Comparison of ENCODE assay signal across 8 cellular contexts in genomic region chr2:218568190-218569037, GRCh38. TPM values are rescaled to one million over a fixed set of nuclear protein-coding genes. Genes with fewer than 3 reads are reported as not detected.
DNase-seq lines count a peak whose midpoint lies in the region; ATAC-seq and TF ChIP-seq lines count a peak whose summit lies in the region.

A gene with protein sequence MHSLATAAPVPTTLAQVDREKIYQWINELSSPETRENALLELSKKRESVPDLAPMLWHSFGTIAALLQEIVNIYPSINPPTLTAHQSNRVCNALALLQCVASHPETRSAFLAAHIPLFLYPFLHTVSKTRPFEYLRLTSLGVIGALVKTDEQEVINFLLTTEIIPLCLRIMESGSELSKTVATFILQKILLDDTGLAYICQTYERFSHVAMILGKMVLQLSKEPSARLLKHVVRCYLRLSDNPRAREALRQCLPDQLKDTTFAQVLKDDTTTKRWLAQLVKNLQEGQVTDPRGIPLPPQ (plus strand): TSS chr2:218568839. CDS start chr2:218568955, 116 bp downstream.
Gene USP37, minus strand, starts transcription at chr2:218568351. Its CDS starts 9,698 bp downstream, at chr2:218558653.

- H3K79me2 ChIP-seq in PC-3 (ENCODE audit: low read length), result peaks cover 97% of the 10 kb centered on the region

- peak; percentile 97 for DNase-seq in DMS114 treated with DMSO at 0.1 percent for 48 hours (lab: John Stamatoyannopoulos, UW; ENCODE audit: unreplicated experiment)
- peak; percentile 98 for DNase-seq in PC-3
- DNase-seq in activated T-cell treated with anti-CD3 and anti-CD28 coated beads for 48 hours (ENCODE audit: low read depth), result peak; percentile 100
- peak; percentile 87 for DNase-seq in epithelial cell of prostate (ENCODE audit: low read depth, low spot score)
- peak; percentile 100 for DNase-seq in mucosa of gallbladder (ENCODE audit: low spot score)
- peak; percentile 100 for DNase-seq in stimulated activated CD8-positive, alpha-beta memory T cell treated with anti-CD3 and anti-CD28 coated beads, Interleukin-4, amount 100 ng/mL, for 4 hours (ENCODE audit: low read depth in 2 of 2, low spot score in 1 of 2)

- peak; percentile 71 for ATAC-seq in GM21576 (IDR thresholded peaks at IDR 0.05; ENCODE audit: unreplicated experiment)
- ATAC-seq in PC-3, result peak; percentile 88

- POLR2A ChIA-PET in PC-3 (lab: Charles Lee; ENCODE audit: unreplicated experiment), result interaction anchor here (0.5 kb wide), 1 partner anchor 14 kb away, joined by 3 read pairs; no protein-coding TSS in a partner anchor

- TF ChIP-seq RAD21 in Ishikawa (IDR thresholded peaks at IDR 0.05; ENCODE audit: low read depth), result no peak

- intact Hi-C loops in PC-3 (cut with micrococcal nuclease), result loop anchor here (5.0 kb wide), 3 partner anchors 39 to 171 kb away; partner anchors contain the start of genes CTDSP1 and PLCD4

- H3K27ac ChIP-seq in PC-3 (ENCODE audit: low read length) (peak within 1 kb of the TSS; percentile 85), epithelial cell of prostate (peak within 1 kb of the TSS; percentile 83)

- CTCF ChIA-PET in PC-3 (lab: Charles Lee), result interaction anchor here (0.6 kb wide), 1 partner anchor 84 kb away, joined by 3 read pairs; no protein-coding TSS in a partner anchor

- no peak for TF ChIP-seq CTCF in PC-3 (conservative IDR thresholded peaks at IDR 0.05; ENCODE audit: low read depth, low read length)

- TF ChIP-seq EP300 in Ishikawa (IDR thresholded peaks at IDR 0.05; ENCODE audit: borderline replicate concordance), result 0 out of 2 replicates have a peak, but pooled peaks have one; percentile 10

- peak within 1 kb of the TSS; percentile 92 for H3K4me2 ChIP-seq in PC-3 (ENCODE audit: low read length)

- peaks cover 12% of the 10 kb centered on the region for H4K20me1 ChIP-seq in PC-3 (ENCODE audit: low read length)

- no peaks in the 10 kb centered on the region for H3K9me2 ChIP-seq in PC-3 (replicated peaks; ENCODE audit: low read length)

- H3K36me3 ChIP-seq in PC-3 (ENCODE audit: low read depth, low read length), result peaks cover 12% of the 10 kb centered on the region; the same call in 1 of the 2 replicates

- H3F3A ChIP-seq in PC-3 (ENCODE audit: low read length, unreplicated experiment), result no peaks in the 10 kb centered on the region

- no TSS peak for BruUV-seq in PC-3 (replicated peaks; lab: Mats Ljungman, UMichigan)

- H3K4me1 ChIP-seq in PC-3 (ENCODE audit: insufficient read depth, low read length), result peaks cover 25% of the 10 kb centered on the region

- H2AFZ ChIP-seq in PC-3 (ENCODE audit: low read length), result peak within 1 kb of the TSS; percentile 90

- H3K4me3 ChIP-seq in PC-3 (ENCODE audit: low read length), result peak within 1 kb of the TSS; percentile 84

- peak within 1 kb of the TSS; percentile 97 for H3K9ac ChIP-seq in PC-3 (ENCODE audit: low read length)

- no peaks in the 10 kb centered on the region for H3K9me3 ChIP-seq in PC-3 (ENCODE audit: low read length)

- no peaks in the 10 kb centered on the region for H3K27me3 ChIP-seq in PC-3 (ENCODE audit: low read length)

TF ChIP-seq in Ishikawa, 13 proteins besides CTCF, POLR2A, EP300 and RAD21:
- TF ChIP-seq TEAD4 (IDR thresholded peaks at IDR 0.05), result peak; percentile 4; the same call in 1 of the 2 replicates
- peak; percentile 71 for TF ChIP-seq CREB1 (IDR thresholded peaks at IDR 0.05; ENCODE audit: low read depth)
- peak; percentile 88 for TF ChIP-seq TAF1 (IDR thresholded peaks at IDR 0.05; ENCODE audit: low read depth)
- TF ChIP-seq CEBPB (IDR thresholded peaks at IDR 0.05), result 0 out of 2 replicates have a peak, but pooled peaks have one; percentile 40
- TF ChIP-seq YY1 (IDR thresholded peaks at IDR 0.05; ENCODE audit: low read depth), result peak; percentile 83
- peak; percentile 97 for TF ChIP-seq EGR1 (IDR thresholded peaks at IDR 0.05)
- peak; percentile 40 for TF ChIP-seq USF1 (IDR thresholded peaks at IDR 0.05)
- no peak for TF ChIP-seq FOXM1 (IDR thresholded peaks at IDR 0.05; ENCODE audit: borderline replicate concordance, low read depth)
- TF ChIP-seq TCF12 (IDR thresholded peaks at IDR 0.05; ENCODE audit: low read depth), result peak; percentile 39; the same call in 1 of the 2 replicates
- peak; percentile 62; the same call in 1 of the 2 replicates for TF ChIP-seq ZBTB7A (IDR thresholded peaks at IDR 0.05; ENCODE audit: low read depth)
- TF ChIP-seq REST (IDR thresholded peaks at IDR 0.05; ENCODE audit: low read depth), result 0 out of 2 replicates have a peak, but pooled peaks have one; percentile 3
- peak; percentile 99 for TF ChIP-seq MAX (IDR thresholded peaks at IDR 0.05)
- TF ChIP-seq NFIC (IDR thresholded peaks at IDR 0.05), result peak; percentile 8; the same call in 1 of the 2 replicates

RNA-seq across cellular contexts. Expression of the first gene that starts in this region (rescaled TPM):
- total RNA-seq in PC-3 (2014; rRNA removed) (78.0 and 86.8 TPM in 2 replicates), mucosa of gallbladder (27.6 TPM)

RNA-seq across cellular contexts. Expression of gene USP37, which starts in this region (rescaled TPM):
- total RNA-seq in PC-3 (2014; rRNA removed), result 10.7 and 11.6 TPM in 2 replicates
- 12.0 TPM for total RNA-seq in mucosa of gallbladder

Comparison
In these comparisons a context has a peak if more than half of its experiments do, and no peak if none do; other contexts are left out.
1. Peak in every context shown above with its lines: DNase-seq, ATAC-seq, H3K4me3 ChIP-seq and H3K27ac ChIP-seq.